In genomic region chr20:3203315-3204123, GRCh38 we compare ENCODE assay signal across 8 cellular contexts. TPM values are rescaled to one million over a fixed set of nuclear protein-coding genes. Genes with fewer than 3 reads are reported as not detected.
A peak's percentile ranks its signal among the peaks of the same experiment; 100 is the strongest.
DNase-seq lines count a peak whose midpoint lies in the region; ATAC-seq and TF ChIP-seq lines count a peak whose summit lies in the region.

No MANE protein-coding gene starts in this region.

- intact Hi-C loops in uterus (cut with DNase I; ENCODE audit: low total_unique reads) = no loop called here

- peaks cover 5 to 9% of the 10 kb centered on the region in 2 donors for H3K36me3 Mint-ChIP-seq in naive B cell

- ATAC-seq in GM21576 (IDR thresholded peaks at IDR 0.05; ENCODE audit: unreplicated experiment) (peak; percentile 19), naive B cell (ENCODE audit: low read depth in 2 of 2) (no peak), GM21367 (IDR thresholded peaks at IDR 0.05; ENCODE audit: unreplicated experiment) (no peak)

- H3K27ac ChIP-seq in uterus = peak overlapping the region; percentile 85 to 88

- H3K4me1 Mint-ChIP-seq in naive B cell = peaks cover 18 to 22% (median 18%) of the 10 kb centered on the region in 3 donors

- DNase-seq in D341Med (ENCODE audit: low spot score) (peak; percentile 50), M059J (ENCODE audit: low read depth) (peak; percentile 55), epithelial cell of proximal tubule (ENCODE audit: low read depth) (no peak), naive B cell (no peak), uterus (no peak)
- peak; percentile 45 for DNase-seq in activated CD4-positive, CD25-positive, alpha-beta regulatory T cell treated with anti-CD3 and anti-CD28 coated beads, Interleukin-2, amount 50 U/mL, for 72 hours

- H3K9me3 ChIP-seq in uterus = no peaks in the 10 kb centered on the region

- TF ChIP-seq CTCF in epithelial cell of proximal tubule (conservative IDR thresholded peaks at IDR 0.05; ENCODE audit: low read depth, low read length) (no peak), uterus (IDR thresholded peaks at IDR 0.05) (no peak)

- no peak for TF ChIP-seq POLR2A in uterus (IDR thresholded peaks at IDR 0.05)

- no peaks in the 10 kb centered on the region for H3K9me3 Mint-ChIP-seq in naive B cell

- H3K27me3 Mint-ChIP-seq in naive B cell = no peaks in the 10 kb centered on the region

- peak overlapping the region in 4 of 6 donors; percentile 91 to 98 (median 95) for H3K27ac Mint-ChIP-seq in naive B cell

- peak overlapping the region; percentile 92 to 98 (median 96) for H3K4me3 Mint-ChIP-seq in naive B cell

- H3K4me3 ChIP-seq in epithelial cell of proximal tubule (ENCODE audit: low read depth, low read length) = peak overlapping the region; percentile 84
- H3K4me3 ChIP-seq in uterus = peak overlapping the region; percentile 78 to 88

- H3K27me3 ChIP-seq in uterus = no peaks in the 10 kb centered on the region

- peaks cover 0 to 6% of the 10 kb centered on the region in 2 donors for H3K4me1 ChIP-seq in uterus

- H3K36me3 ChIP-seq in uterus = no peaks in the 10 kb centered on the region

RNA-seq across cellular contexts. Expression of gene DDRGK1, which starts 1.0 kb away (rescaled TPM):
- 58.3 and 79.5 TPM in 2 replicates for total RNA-seq in M059J (2014; rRNA removed; shearing (Covaris generic))
- total RNA-seq in epithelial cell of proximal tubule = 63.5 and 80.7 TPM in 2 replicates
- 10 to 100 TPM; 33.3 to 51.0 (median 38.3) TPM for polyA plus RNA-seq in naive B cell (ENCODE audit: low read depth in 6 of 6)
- 10 to 100 TPM; 37.7 to 74.9 (median 40.1) TPM for total RNA-seq in uterus

RNA-seq across cellular contexts. Expression of gene ITPA, which starts 5.8 kb away (rescaled TPM):
- total RNA-seq in M059J (2014; rRNA removed; shearing (Covaris generic)) = 56.5 and 80.9 TPM in 2 replicates
- total RNA-seq in epithelial cell of proximal tubule (68.3 and 106 TPM in 2 replicates), uterus (10 to 100 TPM in 3 of 4 donors, 1 to 10 TPM in 1; 6.9 to 25.0 (median 21.8) TPM)
- 10 to 100 TPM; 49.1 to 89.5 (median 75.0) TPM for polyA plus RNA-seq in naive B cell (ENCODE audit: low read depth in 6 of 6)

RNA-seq across cellular contexts. Expression of gene LZTS3, which starts 30.2 kb away (rescaled TPM):
- 3.0 and 8.2 TPM in 2 replicates for total RNA-seq in M059J (2014; rRNA removed; shearing (Covaris generic))
- total RNA-seq in epithelial cell of proximal tubule (3.1 and 15.8 TPM in 2 replicates), uterus (10 to 100 TPM in 2 of 4 donors, 1 to 10 TPM in 2; 3.6 to 13.1 (median 8.2) TPM)
- 1 to 10 TPM in 2 of 6 donors, under 1 TPM in 4; 0.19 to 1.4 (median 0.56) TPM for polyA plus RNA-seq in naive B cell (ENCODE audit: low read depth in 6 of 6)

RNA-seq across cellular contexts. Expression of gene SLC4A11, which starts 35.5 kb away (rescaled TPM):
- 0.54 and 1.2 TPM in 2 replicates for total RNA-seq in M059J (2014; rRNA removed; shearing (Covaris generic))
- total RNA-seq in epithelial cell of proximal tubule (3.6 and 5.1 TPM in 2 replicates), uterus (under 1 TPM in 3 of 4 donors, not detected in 1; 0.29 to 0.91 (median 0.76) TPM)
- polyA plus RNA-seq in naive B cell (ENCODE audit: low read depth in 6 of 6) = under 1 TPM in 1 of 6 donors, not detected in 5; 0.17 TPM

RNA-seq across cellular contexts. Expression of gene FASTKD5, which starts 43.9 kb away (rescaled TPM):
- total RNA-seq in M059J (2014; rRNA removed; shearing (Covaris generic)) = 28.9 and 29.1 TPM in 2 replicates
- total RNA-seq in epithelial cell of proximal tubule = 15.3 and 21.8 TPM in 2 replicates
- 10 to 100 TPM; 10.8 to 22.6 (median 16.8) TPM for polyA plus RNA-seq in naive B cell (ENCODE audit: low read depth in 6 of 6)
- 10 to 100 TPM; 12.3 to 17.2 (median 12.7) TPM for total RNA-seq in uterus

Comparison
In these comparisons a context has a peak if more than half of its experiments do, and no peak if none do; other contexts are left out.
1. DNase-seq: peak in D341Med (single experiment), M059J (single experiment) and activated CD4-positive, CD25-positive, alpha-beta regulatory T cell treated with anti-CD3 and anti-CD28 coated beads, Interleukin-2, amount 50 U/mL, for 72 hours (single experiment); none in epithelial cell of proximal tubule (single experiment), naive B cell (single experiment) and uterus (0 of 2).